ENCODE assay signal across 8 cellular contexts in the genomic region with DNA sequence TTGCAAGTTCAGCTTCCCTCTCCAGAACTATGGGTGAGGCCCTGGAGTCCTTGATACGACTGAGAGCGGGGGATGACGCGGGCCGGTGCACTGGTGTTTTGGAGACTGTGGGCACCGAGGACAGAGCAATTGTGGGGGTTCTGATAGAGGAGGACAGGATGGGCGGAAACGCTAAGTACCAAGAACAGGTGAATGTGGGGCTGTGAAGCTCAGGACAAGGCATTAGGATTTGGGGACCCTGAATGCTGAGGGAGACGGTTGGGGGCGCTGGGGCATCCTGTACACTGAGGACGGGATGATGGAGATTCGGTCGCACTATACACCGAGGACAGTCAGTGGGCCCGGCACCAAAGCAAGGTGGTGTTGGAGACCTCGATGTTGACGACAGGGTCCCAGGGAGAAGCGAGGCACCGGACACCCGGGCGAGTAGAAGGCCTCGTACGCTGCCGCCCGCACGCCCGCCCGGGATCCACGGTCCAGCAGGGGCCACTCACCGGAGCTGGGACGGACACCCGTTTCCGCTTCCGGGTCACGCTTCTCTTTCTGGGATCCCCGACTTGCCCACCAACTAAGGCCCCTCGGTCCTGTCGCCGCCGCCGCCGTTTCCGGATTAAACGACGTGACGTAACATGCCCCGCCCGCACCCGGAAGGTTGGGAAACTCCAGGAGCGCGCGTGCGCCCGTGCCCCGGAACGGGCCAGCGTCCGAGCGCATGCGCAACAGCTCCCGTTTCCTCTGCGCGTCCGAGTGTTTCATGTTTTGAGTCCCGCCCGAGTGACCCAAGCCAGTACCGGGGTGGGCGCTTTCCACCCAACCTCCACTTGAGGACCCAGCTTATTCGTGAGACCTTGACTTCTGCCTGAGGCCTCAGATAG. TPM values are rescaled to one million over a fixed set of nuclear protein-coding genes. Genes with fewer than 3 reads are reported as not detected.
DNase-seq lines count a peak whose midpoint lies in the region; ATAC-seq and TF ChIP-seq lines count a peak whose summit lies in the region.

A gene (minus strand): TSS at position 612 of the 875 bp plus-strand sequence. CDS start 893 bp downstream, outside the sequence.

- 0 to 1% methylated on average over 11 to 56 of the region's 69 CpGs for WGBS in transverse colon (ENCODE audit: low coverage in 1 of 2), 2 donors

- peak within 1 kb of the TSS; percentile 94 for H3K27ac Mint-ChIP-seq in activated naive CD4-positive, alpha-beta T cell treated with anti-CD3 and anti-CD28 coated beads for 36 hours

- DNase-seq in NT2/D1 (ENCODE audit: low read depth, low spot score): peak; percentile 86
- peak; percentile 99 for DNase-seq in activated naive CD4-positive, alpha-beta T cell treated with anti-CD3 and anti-CD28 coated beads for 36 hours
- DNase-seq in glomerular visceral epithelial cell (ENCODE audit: extremely low spot score): peak; percentile 98
- DNase-seq in transverse colon: peak; percentile 99
- no peak for DNase-seq in NCI-H187 (lab: John Stamatoyannopoulos, UW)

- in situ Hi-C loops in transverse colon (cut with MboI; ENCODE audit: low pct_ligation_motif_present in 1 of 4, low pct_unique_long_range_greater_than_20kb in 1 of 4, low sequenced_read_pairs in 3 of 4): no loop called here

- peak; percentile 87 for TF ChIP-seq POLR2A in transverse colon (IDR thresholded peaks at IDR 0.05)

- peak within 1 kb of the TSS; percentile 91 for H3K9ac ChIP-seq in BLaER1
- peak within 1 kb of the TSS; percentile 96 for H3K9ac ChIP-seq in NT2/D1 (ENCODE audit: insufficient read length, low read depth)
- peak within 1 kb of the TSS; percentile 85 for H3K9ac ChIP-seq in parathyroid adenoma

- H3K4me3 ChIP-seq in BLaER1 (peak within 1 kb of the TSS; percentile 78), NT2/D1 (ENCODE audit: insufficient read length, low read depth) (peak within 1 kb of the TSS; percentile 87), parathyroid adenoma (ENCODE audit: low read depth, low read length) (peak within 1 kb of the TSS; percentile 81), transverse colon (peak within 1 kb of the TSS; percentile 53 to 87 (median 69))

- H3K36me3 ChIP-seq in BLaER1 (peaks cover 60% of the 10 kb centered on the region), NT2/D1 (ENCODE audit: insufficient read depth, insufficient read length, low read length) (peaks cover 53% of the 10 kb centered on the region), parathyroid adenoma (ENCODE audit: control insufficient read depth, insufficient read depth, low read length) (no peaks in the 10 kb centered on the region), transverse colon (peaks cover 0 to 33% (median 9%) of the 10 kb centered on the region in 4 donors)

- H3K4me2 ChIP-seq in BLaER1: peak within 1 kb of the TSS; percentile 89
- peak within 1 kb of the TSS; percentile 82 for H3K4me2 ChIP-seq in parathyroid adenoma (ENCODE audit: low read length)

- H3K79me2 ChIP-seq in parathyroid adenoma: peaks cover 42% of the 10 kb centered on the region

- intact Hi-C loops in activated naive CD4-positive, alpha-beta T cell treated with anti-CD3 and anti-CD28 coated beads for 36 hours (cut with micrococcal nuclease): loop anchor here (1.0 kb wide), 3 partner anchors 10 to 35 kb away; a partner anchor contains a TSS
- intact Hi-C loops in transverse colon (cut with DNase I; ENCODE audit: low total_unique reads): no loop called here

- H3K27ac ChIP-seq in BLaER1 (peak within 1 kb of the TSS; percentile 91), parathyroid adenoma (peak within 1 kb of the TSS; percentile 95), transverse colon (peak within 1 kb of the TSS; percentile 95 to 100 (median 97))

- H3K9me3 Mint-ChIP-seq in activated naive CD4-positive, alpha-beta T cell treated with anti-CD3 and anti-CD28 coated beads for 36 hours: no peaks in the 10 kb centered on the region

- H3K4me3 Mint-ChIP-seq in activated naive CD4-positive, alpha-beta T cell treated with anti-CD3 and anti-CD28 coated beads for 36 hours: peak within 1 kb of the TSS; percentile 90

- H3K4me1 ChIP-seq in BLaER1 (peaks cover 48% of the 10 kb centered on the region), NT2/D1 (ENCODE audit: insufficient read depth, insufficient read length) (no peaks in the 10 kb centered on the region), parathyroid adenoma (peaks cover 25% of the 10 kb centered on the region), transverse colon (peaks cover 29 to 40% (median 35%) of the 10 kb centered on the region in 4 donors)

- no peak for TF ChIP-seq EP300 in transverse colon (IDR thresholded peaks at IDR 0.05; ENCODE audit: low read depth)

- TF ChIP-seq CTCF in parathyroid adenoma (IDR thresholded peaks at IDR 0.05) (no peak), transverse colon (IDR thresholded peaks at IDR 0.05) (no peak)

- peaks cover 50% of the 10 kb centered on the region for H3K36me3 Mint-ChIP-seq in activated naive CD4-positive, alpha-beta T cell treated with anti-CD3 and anti-CD28 coated beads for 36 hours (ENCODE audit: low read depth)

- peak; percentile 26 for ATAC-seq in GM21619 (IDR thresholded peaks at IDR 0.05; ENCODE audit: unreplicated experiment)

- H4K20me1 ChIP-seq in BLaER1: peaks cover 66% of the 10 kb centered on the region

- CTCF ChIA-PET in activated naive CD4-positive, alpha-beta T cell treated with anti-CD3 and anti-CD28 coated beads for 36 hours (lab: Charles Lee): interaction anchor here (0.5 to 2.8 kb wide), 7 partner anchors 24 to 370 kb away, joined by 3 to 21 read pairs (median 4); a partner anchor contains a TSS

- H3K27me3 ChIP-seq in BLaER1 (no peaks in the 10 kb centered on the region), NT2/D1 (ENCODE audit: insufficient read depth, insufficient read length) (no peaks in the 10 kb centered on the region), parathyroid adenoma (ENCODE audit: control insufficient read depth, insufficient read depth, low read length) (no peaks in the 10 kb centered on the region), transverse colon (no peaks in the 10 kb centered on the region)

- H3K27me3 Mint-ChIP-seq in activated naive CD4-positive, alpha-beta T cell treated with anti-CD3 and anti-CD28 coated beads for 36 hours (ENCODE audit: low read depth): no peaks in the 10 kb centered on the region

- peak within 1 kb of the TSS; percentile 78 for H2AFZ ChIP-seq in parathyroid adenoma

- H3K9me3 ChIP-seq in BLaER1: no peaks in the 10 kb centered on the region
- no peaks in the 10 kb centered on the region for H3K9me3 ChIP-seq in NT2/D1 (ENCODE audit: insufficient read depth, low read length)
- no peaks in the 10 kb centered on the region for H3K9me3 ChIP-seq in parathyroid adenoma (ENCODE audit: control insufficient read depth, low read length)
- no peaks in the 10 kb centered on the region for H3K9me3 ChIP-seq in transverse colon

- peaks cover 51% of the 10 kb centered on the region for H3K4me1 Mint-ChIP-seq in activated naive CD4-positive, alpha-beta T cell treated with anti-CD3 and anti-CD28 coated beads for 36 hours (ENCODE audit: low read depth)

RNA-seq across cellular contexts. Expression of the gene that starts here (rescaled TPM):
- 100 to 1,000 TPM; 109 to 111 TPM for total RNA-seq in activated naive CD4-positive, alpha-beta T cell treated with anti-CD3 and anti-CD28 coated beads for 36 hours
- 100 to 1,000 TPM in 3 of 4 donors, 10 to 100 TPM in 1; 24.7 to 194 (median 141) TPM for total RNA-seq in transverse colon

Comparison
In these comparisons a context has a peak if more than half of its experiments do, and no peak if none do; other contexts are left out.
1. DNase-seq: peak in NT2/D1 (single experiment), activated naive CD4-positive, alpha-beta T cell treated with anti-CD3 and anti-CD28 coated beads for 36 hours (single experiment), glomerular visceral epithelial cell (single experiment) and transverse colon (single experiment); none in NCI-H187 (0 of 2).
2. Peak in every context shown above with its lines, with median percentiles within 50 percentile points of each other: H3K27ac ChIP-seq, H3K4me3 ChIP-seq and H3K9ac ChIP-seq.